26 cellular contexts compared by ENCODE assay signal in genomic region chr3:31129241-31129640, GRCh38.
A peak's percentile ranks its signal among the peaks of the same experiment; 100 is the strongest.
DNase-seq lines count a peak whose midpoint lies in the region; ATAC-seq and TF ChIP-seq lines count a peak whose summit lies in the region.
"Had no signal": no experiment of that assay in that cellular context is flagged by ENCODE, and none has a peak within 500 bp of the region (broad histone marks: within the 10 kb centered on the region; RNA-seq: fewer than 3 reads in every experiment).

No MANE protein-coding gene starts in this region.

- H3K4me3 Mint-ChIP-seq in stimulated activated memory B cell treated with anti-CD40 and anti-IgM and Interleukin-4, amounts not matched to agents 10 μg/mL and 1 μg/mL and 100 μg/mL, for 72 hours: no peak overlapping the region
- H3K4me3 Mint-ChIP-seq: activated naive CD8-positive, alpha-beta T cell treated with anti-CD3 and anti-CD28 coated beads for 36 hours; CD4-positive, alpha-beta memory T cell; naive B cell; stimulated activated naive CD8-positive, alpha-beta T cell treated with anti-CD3 and anti-CD28 coated beads, Interleukin-15, Interleukin-2, amounts not matched to agents 100 ng/mL and 50 ng/mL, for 24 hours had no signal

- no peak for TF ChIP-seq CTCF in RWPE1 (conservative IDR thresholded peaks at IDR 0.05; ENCODE audit: low read depth)
- no peak for TF ChIP-seq CTCF in heart right ventricle (IDR thresholded peaks at IDR 0.05)

- H3K4me1 Mint-ChIP-seq in stimulated activated memory B cell treated with anti-CD40 and anti-IgM and Interleukin-4, amounts not matched to agents 10 μg/mL and 1 μg/mL and 100 μg/mL, for 72 hours: no peaks in the 10 kb centered on the region
- H3K4me1 Mint-ChIP-seq: naive B cell had no signal

- H3K9me3 Mint-ChIP-seq in stimulated activated memory B cell treated with anti-CD40 and anti-IgM and Interleukin-4, amounts not matched to agents 10 μg/mL and 1 μg/mL and 100 μg/mL, for 72 hours: peaks cover 6% of the 10 kb centered on the region
- H3K9me3 Mint-ChIP-seq: stimulated activated naive CD8-positive, alpha-beta T cell treated with anti-CD3 and anti-CD28 coated beads, Interleukin-15, Interleukin-2, amounts not matched to agents 100 ng/mL and 50 ng/mL, for 24 hours had no signal

- intact Hi-C loops in heart right ventricle (cut with DNase I): loop anchor here in 1 of 10 donors (10.0 kb wide), 1 partner anchor 354 kb away; no protein-coding TSS in a partner anchor

- no peaks in the 10 kb centered on the region for H3K27me3 Mint-ChIP-seq in stimulated activated memory B cell treated with anti-CD40 and anti-IgM and Interleukin-4, amounts not matched to agents 10 μg/mL and 1 μg/mL and 100 μg/mL, for 72 hours
- H3K27me3 Mint-ChIP-seq: activated naive CD8-positive, alpha-beta T cell treated with anti-CD3 and anti-CD28 coated beads for 36 hours; CD4-positive, alpha-beta memory T cell; naive B cell; stimulated activated naive CD8-positive, alpha-beta T cell treated with anti-CD3 and anti-CD28 coated beads, Interleukin-15, Interleukin-2, amounts not matched to agents 100 ng/mL and 50 ng/mL, for 24 hours had no signal

- CTCF ChIA-PET in RWPE1 (lab: Yijun Ruan, JAX): no interaction called here

- WGBS in heart right ventricle, 2 donors: 93 to 97% methylated on average over 2 of the region's 2 CpGs

- no peak overlapping the region for H3K27ac ChIP-seq in RWPE1
- no peak overlapping the region for H3K27ac ChIP-seq in heart right ventricle
- H3K27ac ChIP-seq: dorsolateral prefrontal cortex, SK-N-MC, thyroid gland, WERI-Rb-1 had no signal

- H3K27me3 ChIP-seq in heart right ventricle: no peaks in the 10 kb centered on the region
- H3K27me3 ChIP-seq: dorsolateral prefrontal cortex, thyroid gland had no signal

- H3K36me3 ChIP-seq in heart right ventricle: no peaks in the 10 kb centered on the region
- H3K36me3 ChIP-seq: thyroid gland, WERI-Rb-1 had no signal

- H3K36me3 Mint-ChIP-seq in stimulated activated memory B cell treated with anti-CD40 and anti-IgM and Interleukin-4, amounts not matched to agents 10 μg/mL and 1 μg/mL and 100 μg/mL, for 72 hours: no peaks in the 10 kb centered on the region

- DNase-seq in nucleus accumbens (lab: John Stamatoyannopoulos, UW): no peak
- no peak for DNase-seq in RWPE1 (ENCODE audit: low spot score)
- DNase-seq in heart right ventricle: no peak
- DNase-seq: 8988T; activated naive CD8-positive, alpha-beta T cell treated with anti-CD3 and anti-CD28 coated beads for 36 hours; CD4-positive, alpha-beta memory T cell; dorsolateral prefrontal cortex; head of caudate nucleus; left colon; mesendoderm; naive B cell; NCI-H1417; NCI-H510A treated with DMSO at 0.1 percent for 48 hours; RPMI8226; stimulated activated CD4-positive, alpha-beta T cell treated with anti-CD3 and anti-CD28 coated beads, Interleukin-4, amount 100 ng/mL, for 4 hours; T-helper 2 cell; thyroid gland; WERI-Rb-1 had no signal

- POLR2A ChIA-PET in RWPE1 (lab: Yijun Ruan, JAX; ENCODE audit: low non-redundant PET): no interaction called here

- H3K4me1 ChIP-seq in heart right ventricle: no peaks in the 10 kb centered on the region
- H3K4me1 ChIP-seq: thyroid gland had no signal

- peaks cover 0 to 13% (median 0%) of the 10 kb centered on the region in 11 donors for H3K9me3 ChIP-seq in heart right ventricle
- H3K9me3 ChIP-seq: thyroid gland had no signal

- no peak overlapping the region for H3K27ac Mint-ChIP-seq in stimulated activated memory B cell treated with anti-CD40 and anti-IgM and Interleukin-4, amounts not matched to agents 10 μg/mL and 1 μg/mL and 100 μg/mL, for 72 hours
- H3K27ac Mint-ChIP-seq: activated naive CD8-positive, alpha-beta T cell treated with anti-CD3 and anti-CD28 coated beads for 36 hours; activated T-helper 2 cell treated with anti-CD3 and anti-CD28 coated beads, Interferon-gamma antibody, Interleukin-2, Interleukin-4, amounts not matched to agents 10 μg/mL and 5 μg/mL and 100 μg/mL, durations not matched to agents 14 hours and 24 hours and 36 hours; CD4-positive, alpha-beta memory T cell; stimulated activated naive CD8-positive, alpha-beta T cell treated with anti-CD3 and anti-CD28 coated beads, Interleukin-15, Interleukin-2, amounts not matched to agents 100 ng/mL and 50 ng/mL, for 24 hours had no signal

- no peak overlapping the region for H3K4me3 ChIP-seq in heart right ventricle
- H3K4me3 ChIP-seq: dorsolateral prefrontal cortex, SK-N-MC, thyroid gland had no signal

- ATAC-seq in GM18498 (IDR thresholded peaks at IDR 0.05; ENCODE audit: unreplicated experiment) (peak; percentile 50), GM19395 (IDR thresholded peaks at IDR 0.05; ENCODE audit: unreplicated experiment) (peak; percentile 65), GM21786 (IDR thresholded peaks at IDR 0.05; ENCODE audit: unreplicated experiment) (peak; percentile 42), HG03442 (IDR thresholded peaks at IDR 0.05; ENCODE audit: unreplicated experiment) (peak; percentile 52), heart right ventricle (no peak)
- ATAC-seq in stimulated activated memory B cell treated with anti-CD40 and anti-IgM and Interleukin-4, amounts not matched to agents 10 μg/mL and 1 μg/mL and 100 μg/mL, for 72 hours: no peak
- ATAC-seq: left colon had no signal

Comparison
In these comparisons a context has a peak if more than half of its experiments do, and no peak if none do; other contexts are left out.
1. ATAC-seq: peak in GM18498 (single experiment), GM19395 (single experiment), GM21786 (single experiment) and HG03442 (single experiment); none in stimulated activated memory B cell treated with anti-CD40 and anti-IgM and Interleukin-4, amounts not matched to agents 10 μg/mL and 1 μg/mL and 100 μg/mL, for 72 hours (single experiment) and heart right ventricle (0 of 8).